In genomic region chr2:18149660-18150246, GRCh38 we compare ENCODE assay signal across 9 cellular contexts.
DNase-seq lines count a peak whose midpoint lies in the region; ATAC-seq and TF ChIP-seq lines count a peak whose summit lies in the region.
"Had no signal": no experiment of that assay in that cellular context is flagged by ENCODE, and none has a peak within 500 bp of the region (broad histone marks: within the 10 kb centered on the region; RNA-seq: fewer than 3 reads in every experiment).

No MANE protein-coding gene starts in this region.

- TF ChIP-seq POLR2A in spleen (IDR thresholded peaks at IDR 0.05): no peak

- peaks cover 10% of the 10 kb centered on the region for H3K27me3 Mint-ChIP-seq in Caco-2 (ENCODE audit: insufficient read depth, unreplicated experiment)

- no peaks in the 10 kb centered on the region for H3K36me3 ChIP-seq in Caco-2 (ENCODE audit: control insufficient read depth, insufficient read depth, low read length)
- H3K36me3 ChIP-seq in spleen: no peaks in the 10 kb centered on the region

- ATAC-seq in GM19467 (IDR thresholded peaks at IDR 0.05; ENCODE audit: unreplicated experiment): peak; percentile 73

- intact Hi-C loops in Caco-2 (cut with micrococcal nuclease; ENCODE audit: unreplicated experiment): loop anchor here (1.0 kb wide), 1 partner anchor 298 kb away; no protein-coding TSS in a partner anchor
- intact Hi-C loops in spleen (cut with DNase I; ENCODE audit: low total_unique reads): no loop called here

- H3K27ac ChIP-seq in spleen: no peak overlapping the region

- no peak overlapping the region for H3K27ac Mint-ChIP-seq in Caco-2 (ENCODE audit: unreplicated experiment)
- H3K27ac Mint-ChIP-seq: IgD-negative memory B cell had no signal

- CTCF ChIA-PET in Caco-2 (lab: Charles Lee): interaction anchor here (0.7 to 1.3 kb wide), 3 partner anchors 14 to 298 kb away, joined by 3 to 4 read pairs (median 3); no protein-coding TSS in a partner anchor

- WGBS in spleen, 5 donors: 12 to 39% (median 23%) methylated on average over 3 of the region's 3 CpGs

- H3K4me1 ChIP-seq in Caco-2: no peaks in the 10 kb centered on the region
- no peaks in the 10 kb centered on the region for H3K4me1 ChIP-seq in spleen

- DNase-seq in Caco-2 (peak in 1 of 2 experiments; percentile 24), M059J (ENCODE audit: low read depth) (peak; percentile 59), SK-MEL-5 (ENCODE audit: low read depth, low spot score) (peak; percentile 82), fibroblast of villous mesenchyme (ENCODE audit: low read depth) (peak; percentile 67), spleen (no peak), 8988T (no peak), H4 (ENCODE audit: low spot score) (no peak)

- H3K4me3 Mint-ChIP-seq in Caco-2 (ENCODE audit: unreplicated experiment): no peak overlapping the region
- H3K4me3 Mint-ChIP-seq: IgD-negative memory B cell had no signal

- no peaks in the 10 kb centered on the region for H3K9me3 ChIP-seq in Caco-2
- no peaks in the 10 kb centered on the region for H3K9me3 ChIP-seq in spleen

- POLR2A ChIA-PET in Caco-2 (lab: Charles Lee): no interaction called here

- no peaks in the 10 kb centered on the region for H3K9me3 Mint-ChIP-seq in Caco-2 (ENCODE audit: unreplicated experiment)
- H3K9me3 Mint-ChIP-seq: IgD-negative memory B cell had no signal

- H3K27me3 ChIP-seq in Caco-2 (replicated peaks; ENCODE audit: control insufficient read depth, insufficient read depth, low read length) (no peaks in the 10 kb centered on the region), spleen (replicated peaks in 1 of 7) (peaks cover 0 to 14% (median 0%) of the 10 kb centered on the region in 7 donors)

- no peaks in the 10 kb centered on the region for H3K4me1 Mint-ChIP-seq in Caco-2 (ENCODE audit: low read depth, unreplicated experiment)

- TF ChIP-seq CTCF in Caco-2 (IDR thresholded peaks at IDR 0.05; ENCODE audit: insufficient read depth in 1 of 2, low read depth in 1 of 2, low read length in 1 of 2, severe bottlenecking in 1 of 2, unreplicated experiment in 1 of 2) (peak; percentile 67 to 69), fibroblast of villous mesenchyme (IDR thresholded peaks at IDR 0.05; ENCODE audit: insufficient read depth, low read depth, low read length) (peak; percentile 84), spleen (IDR thresholded peaks at IDR 0.05 in 8 of 11, conservative IDR thresholded peaks at IDR 0.05 in 3 of 11) (peak in 9 of 11 experiments; percentile 12 to 58 (median 47))

- in situ Hi-C loops in SK-MEL-5 (cut with HindIII; ENCODE audit: low pct_unique_long_range_greater_than_20kb, low sequenced_read_pairs): loop anchor here (25.0 kb wide), 1 partner anchor 287 kb away; no protein-coding TSS in a partner anchor

- BruUV-seq in Caco-2 (replicated peaks; lab: Mats Ljungman, UMichigan): no TSS peak

- H3K4me3 ChIP-seq in Caco-2 (ENCODE audit: low read depth, low read length) (no peak overlapping the region), fibroblast of villous mesenchyme (ENCODE audit: low read depth, low read length) (no peak overlapping the region), spleen (no peak overlapping the region)

- H3K36me3 Mint-ChIP-seq in Caco-2 (ENCODE audit: insufficient read depth, unreplicated experiment): no peaks in the 10 kb centered on the region
- H3K36me3 Mint-ChIP-seq: IgD-negative memory B cell had no signal

Comparison
In these comparisons a context has a peak if more than half of its experiments do, and no peak if none do; other contexts are left out.
1. DNase-seq: peak in M059J (single experiment), SK-MEL-5 (single experiment) and fibroblast of villous mesenchyme (single experiment); none in spleen (single experiment), 8988T (single experiment) and H4 (single experiment).
2. Peak in every context shown above with its lines, with median percentiles within 50 percentile points of each other: CTCF ChIP-seq.